Comparison of ENCODE assay signal across 10 cellular contexts in the genomic region with DNA sequence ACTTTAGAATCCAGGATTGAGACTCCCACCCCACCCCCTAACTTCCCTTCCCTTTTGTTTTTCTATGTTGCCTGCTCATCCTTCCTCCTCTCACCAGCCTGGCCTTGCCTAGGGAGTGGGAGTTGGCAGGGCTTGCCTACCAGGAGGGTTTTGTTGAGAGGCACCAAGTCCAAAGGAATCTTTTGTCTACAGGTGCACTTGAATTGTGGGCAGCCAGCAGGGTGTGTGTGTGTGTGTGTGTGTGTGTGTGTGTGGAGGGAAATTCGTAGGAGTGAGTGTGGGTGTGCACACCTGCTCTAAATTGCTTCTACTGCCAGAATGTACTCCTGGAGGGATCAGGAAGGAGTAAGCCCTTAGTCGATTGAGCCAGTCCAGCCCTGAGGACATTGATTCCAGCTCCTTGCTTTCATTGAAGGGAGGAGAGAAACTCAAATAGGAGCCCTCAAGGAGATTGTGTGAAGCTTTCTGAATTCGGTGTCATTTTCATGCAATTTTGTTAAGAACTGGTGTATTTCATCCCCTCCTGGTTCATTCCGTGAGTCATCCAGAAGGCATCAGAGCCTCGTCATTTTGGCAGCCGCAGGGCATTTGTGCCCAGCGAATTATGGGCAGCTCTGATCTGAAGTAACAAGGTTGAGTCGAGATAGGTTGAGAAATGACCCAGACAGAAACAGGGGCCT.
A peak's percentile ranks its signal among the peaks of the same experiment; 100 is the strongest.
DNase-seq lines count a peak whose midpoint lies in the region; ATAC-seq and TF ChIP-seq lines count a peak whose summit lies in the region.
"Had no signal": no experiment of that assay in that cellular context is flagged by ENCODE, and none has a peak within 500 bp of the region (broad histone marks: within the 10 kb centered on the region; RNA-seq: fewer than 3 reads in every experiment).

No MANE protein-coding gene starts in this region.

- H3K9me1 ChIP-seq in IMR-90 (ENCODE audit: insufficient read depth, low read length), result no peaks in the 10 kb centered on the region

- dilution Hi-C loops in IMR-90 (cut with HindIII; ENCODE audit: low sequenced_read_pairs, unreplicated experiment), result no loop called here

- H4K20me1 ChIP-seq in IMR-90 (ENCODE audit: insufficient read depth, low read length) (no peaks in the 10 kb centered on the region), hepatocyte (ENCODE audit: insufficient read depth, poor library complexity, severe bottlenecking) (no peaks in the 10 kb centered on the region)

- no peak overlapping the region for H2BK12ac ChIP-seq in mesenchymal stem cell (ENCODE audit: low read length in 2 of 2)

- H2BK15ac ChIP-seq in IMR-90 (ENCODE audit: low read depth, low read length), result no peak overlapping the region
- no peak overlapping the region for H2BK15ac ChIP-seq in mesenchymal stem cell (ENCODE audit: low read depth, poor library complexity, severe bottlenecking)

- no peak overlapping the region for H3K27ac ChIP-seq in IMR-90 (ENCODE audit: insufficient read depth, low read length)
- H3K27ac ChIP-seq in mesenchymal stem cell (ENCODE audit: low read length, poor library complexity, severe bottlenecking), result no peak overlapping the region
- no peak overlapping the region for H3K27ac ChIP-seq in hepatocyte

- H3K9me2 ChIP-seq in hepatocyte (replicated peaks; ENCODE audit: insufficient read depth), result no peaks in the 10 kb centered on the region

- no peak overlapping the region for H2AK5ac ChIP-seq in IMR-90 (ENCODE audit: low read depth, low read length)
- H2AK5ac ChIP-seq in mesenchymal stem cell (ENCODE audit: low read length, severe bottlenecking), result no peak overlapping the region

- no peak overlapping the region for H2BK20ac ChIP-seq in IMR-90 (ENCODE audit: low read depth, low read length)

- H3K18ac ChIP-seq in IMR-90 (ENCODE audit: low read depth, low read length), result no peak overlapping the region
- H3K18ac ChIP-seq in mesenchymal stem cell (ENCODE audit: low read depth in 1 of 2, low read length in 2 of 2), result no peak overlapping the region

- peaks cover 3% of the 10 kb centered on the region for H3K9me3 Mint-ChIP-seq in activated naive CD4-positive, alpha-beta T cell treated with anti-CD3 and anti-CD28 coated beads for 36 hours

- H3K4ac ChIP-seq in IMR-90 (ENCODE audit: low read depth, low read length) (no peak overlapping the region), mesenchymal stem cell (ENCODE audit: low read depth in 1 of 2, low read length in 2 of 2) (no peak overlapping the region)

- H3K27me3 ChIP-seq in IMR-90 (ENCODE audit: control insufficient read depth, insufficient read depth, low read length), result no peaks in the 10 kb centered on the region
- no peaks in the 10 kb centered on the region for H3K27me3 ChIP-seq in mesenchymal stem cell (ENCODE audit: control insufficient read depth in 1 of 2, insufficient read depth in 1 of 2, low read length in 2 of 2)
- no peaks in the 10 kb centered on the region for H3K27me3 ChIP-seq in hepatocyte

- POLR2A ChIA-PET in IMR-90 (lab: Charles Lee; ENCODE audit: unreplicated experiment), result no interaction called here

- CTCF ChIA-PET in IMR-90 (lab: Yijun Ruan, JAX), result interaction anchor here (0.5 kb wide), 1 partner anchor 13 kb away, joined by 3 read pairs; no protein-coding TSS in a partner anchor
- CTCF ChIA-PET in activated naive CD4-positive, alpha-beta T cell treated with anti-CD3 and anti-CD28 coated beads for 36 hours (lab: Charles Lee), result no interaction called here

- H2BK120ac ChIP-seq in IMR-90 (ENCODE audit: low read depth, low read length) (no peak overlapping the region), mesenchymal stem cell (ENCODE audit: low read depth, low read length) (no peak overlapping the region)

- no peaks in the 10 kb centered on the region for H3K27me3 Mint-ChIP-seq in activated naive CD4-positive, alpha-beta T cell treated with anti-CD3 and anti-CD28 coated beads for 36 hours (ENCODE audit: low read depth)

- no peak for TF ChIP-seq POLR2A in IMR-90 (IDR thresholded peaks at IDR 0.05; ENCODE audit: low read depth, low read length)

- H2AK9ac ChIP-seq in IMR-90 (replicated peaks; ENCODE audit: low read depth, low read length, poor library complexity), result no peak overlapping the region

- H3K79me2 ChIP-seq in hepatocyte, result no peaks in the 10 kb centered on the region

- H4K8ac ChIP-seq in IMR-90 (ENCODE audit: low read depth in 2 of 2, low read length in 2 of 2) (no peak overlapping the region), mesenchymal stem cell (ENCODE audit: low read length) (no peak overlapping the region)

- no peaks in the 10 kb centered on the region for H3K36me3 Mint-ChIP-seq in activated naive CD4-positive, alpha-beta T cell treated with anti-CD3 and anti-CD28 coated beads for 36 hours (ENCODE audit: low read depth)

- H3K4me2 ChIP-seq in IMR-90 (ENCODE audit: low read depth, low read length), result no peak overlapping the region
- no peak overlapping the region for H3K4me2 ChIP-seq in mesenchymal stem cell (ENCODE audit: low read length, poor library complexity, severe bottlenecking)
- H3K4me2 ChIP-seq in hepatocyte, result no peak overlapping the region

- 70% methylated on average over 2 of the region's 8 CpGs; no CpG with 5 or more reads in 1 of the 2 experiments for WGBS in IMR-90 (ENCODE audit: extremely low coverage in 2 of 2, insufficient read length in 1 of 2), 2 experiments
- WGBS in mesenchymal stem cell, result 55% methylated on average over 8 of the region's 8 CpGs
- 91% methylated on average over 8 of the region's 8 CpGs for WGBS in hepatocyte (ENCODE audit: low lambda C conversion rate, missing lambda C conversion rate)

- intact Hi-C loops in IMR-90 (cut with micrococcal nuclease), result no loop called here
- intact Hi-C loops in activated naive CD4-positive, alpha-beta T cell treated with anti-CD3 and anti-CD28 coated beads for 36 hours (cut with micrococcal nuclease), result no loop called here

- H3K9me3 ChIP-seq in IMR-90 (ENCODE audit: control insufficient read depth, insufficient read depth, low read length) (no peaks in the 10 kb centered on the region), mesenchymal stem cell (ENCODE audit: control insufficient read depth, low read length) (no peaks in the 10 kb centered on the region), hepatocyte (ENCODE audit: low read depth) (no peaks in the 10 kb centered on the region)

- H3K9ac ChIP-seq in IMR-90 (ENCODE audit: low read depth, low read length) (no peak overlapping the region), mesenchymal stem cell (ENCODE audit: low read length) (peak overlapping the region; percentile 28)

- ATAC-seq in IMR-90 (ENCODE audit: low read depth) (no peak), HG03175 (IDR thresholded peaks at IDR 0.05; ENCODE audit: unreplicated experiment) (no peak)
- ATAC-seq: stimulated activated naive B cell treated with anti-CD40 and anti-IgM and Interleukin-4, amounts not matched to agents 10 μg/mL and 1 μg/mL and 100 μg/mL, for 72 hours; WTC11 had no signal

- no peak overlapping the region for H2BK5ac ChIP-seq in IMR-90 (ENCODE audit: low read depth, low read length, poor library complexity, severe bottlenecking)
- no peak overlapping the region for H2BK5ac ChIP-seq in mesenchymal stem cell (ENCODE audit: low read depth, low read length, poor library complexity, severe bottlenecking)

- no peak overlapping the region for H2AFZ ChIP-seq in IMR-90 (replicated peaks; ENCODE audit: low read length, poor library complexity)
- H2AFZ ChIP-seq in mesenchymal stem cell (ENCODE audit: low read depth, low read length), result no peak overlapping the region
- no peak overlapping the region for H2AFZ ChIP-seq in hepatocyte

- H3K36me3 ChIP-seq in IMR-90 (ENCODE audit: control insufficient read depth, insufficient read depth, low read length) (no peaks in the 10 kb centered on the region), mesenchymal stem cell (ENCODE audit: control insufficient read depth in 1 of 2, insufficient read depth in 2 of 2, low read depth in 1 of 2, low read length in 2 of 2) (no peaks in the 10 kb centered on the region), hepatocyte (replicated peaks; ENCODE audit: insufficient read depth, low read depth) (no peaks in the 10 kb centered on the region)

- H3K79me1 ChIP-seq in IMR-90 (ENCODE audit: low read depth in 1 of 2, low read length in 2 of 2) (0 out of 4 replicates have a peak, but pooled peaks cover 0 to 2% of the 10 kb centered on the region in 2 experiments), mesenchymal stem cell (replicated peaks; ENCODE audit: low read length, poor library complexity, severe bottlenecking) (no peaks in the 10 kb centered on the region)

- TF ChIP-seq RAD21 in IMR-90 (IDR thresholded peaks at IDR 0.05; ENCODE audit: low read length), result no peak

- H4K5ac ChIP-seq in IMR-90 (ENCODE audit: low read depth, low read length), result no peak overlapping the region

- DNase-seq in COLO668 (lab: John Stamatoyannopoulos, UW; ENCODE audit: unreplicated experiment), result peak; percentile 19
- peak; percentile 33 for DNase-seq in IMR-90
- peak; percentile 65 to 73 for DNase-seq in cardiac fibroblast (ENCODE audit: low read depth in 2 of 2)
- no peak for DNase-seq in mesenchymal stem cell
- DNase-seq in ecto neural progenitor cell (ENCODE audit: low spot score), result no peak
- no peak for DNase-seq in activated naive CD4-positive, alpha-beta T cell treated with anti-CD3 and anti-CD28 coated beads for 36 hours
- DNase-seq in hepatocyte (ENCODE audit: low spot score), result no peak
- DNase-seq: stimulated activated naive B cell treated with anti-CD40 and anti-IgM and Interleukin-4, amounts not matched to agents 10 μg/mL and 1 μg/mL and 100 μg/mL, for 72 hours had no signal

- no peak overlapping the region for H3K56ac ChIP-seq in IMR-90 (ENCODE audit: extremely low read depth, insufficient read depth, low read length)

- no peak for TF ChIP-seq CTCF in IMR-90 (conservative IDR thresholded peaks at IDR 0.05; ENCODE audit: low read depth, low read length)
- no peak for TF ChIP-seq CTCF in cardiac fibroblast (IDR thresholded peaks at IDR 0.05; ENCODE audit: low read depth, low read length)
- TF ChIP-seq CTCF in hepatocyte (IDR thresholded peaks at IDR 0.05; ENCODE audit: poor library complexity), result no peak

- H4K91ac ChIP-seq in IMR-90 (ENCODE audit: insufficient read depth, low read depth, low read length) (no peak overlapping the region), mesenchymal stem cell (ENCODE audit: low read length) (no peak overlapping the region)

- no peak overlapping the region for H3K23ac ChIP-seq in IMR-90 (ENCODE audit: low read depth, low read length)
- H3K23ac ChIP-seq in mesenchymal stem cell (ENCODE audit: low read length in 2 of 2), result no peak overlapping the region

- peaks cover 21% of the 10 kb centered on the region for H3K4me1 Mint-ChIP-seq in activated naive CD4-positive, alpha-beta T cell treated with anti-CD3 and anti-CD28 coated beads for 36 hours (ENCODE audit: low read depth)
- H3K4me1 Mint-ChIP-seq: stimulated activated naive B cell treated with anti-CD40 and anti-IgM and Interleukin-4, amounts not matched to agents 10 μg/mL and 1 μg/mL and 100 μg/mL, for 72 hours had no signal

- H3K4me3 ChIP-seq in IMR-90 (ENCODE audit: insufficient read depth, low read depth, low read length), result no peak overlapping the region
- H3K4me3 ChIP-seq in cardiac fibroblast (replicated peaks in 1 of 2; ENCODE audit: low read depth in 2 of 2, low read length in 2 of 2), result no peak overlapping the region
- no peak overlapping the region for H3K4me3 ChIP-seq in mesenchymal stem cell (ENCODE audit: insufficient read depth in 1 of 2, low read depth in 1 of 2, low read length in 2 of 2)
- H3K4me3 ChIP-seq in hepatocyte, result no peak overlapping the region

- H3K4me1 ChIP-seq in IMR-90 (ENCODE audit: control insufficient read depth, insufficient read depth, low read length) (peaks cover 6% of the 10 kb centered on the region; the same call in 1 of the 2 replicates), mesenchymal stem cell (ENCODE audit: control insufficient read depth, insufficient read depth, low read depth, low read length) (no peaks in the 10 kb centered on the region), hepatocyte (ENCODE audit: insufficient read depth) (no peaks in the 10 kb centered on the region)

- no peak overlapping the region for H3K27ac Mint-ChIP-seq in activated naive CD4-positive, alpha-beta T cell treated with anti-CD3 and anti-CD28 coated beads for 36 hours
- H3K27ac Mint-ChIP-seq: stimulated activated naive B cell treated with anti-CD40 and anti-IgM and Interleukin-4, amounts not matched to agents 10 μg/mL and 1 μg/mL and 100 μg/mL, for 72 hours; WTC11 had no signal

- H3K4me3 Mint-ChIP-seq in activated naive CD4-positive, alpha-beta T cell treated with anti-CD3 and anti-CD28 coated beads for 36 hours, result no peak overlapping the region
- H3K4me3 Mint-ChIP-seq: stimulated activated naive B cell treated with anti-CD40 and anti-IgM and Interleukin-4, amounts not matched to agents 10 μg/mL and 1 μg/mL and 100 μg/mL, for 72 hours; WTC11 had no signal

- H3K14ac ChIP-seq in IMR-90 (replicated peaks; ENCODE audit: low read depth, low read length) (no peak overlapping the region), mesenchymal stem cell (ENCODE audit: low read length in 2 of 2) (no peak overlapping the region)

- no TSS peak for BruUV-seq in IMR-90 (replicated peaks; lab: Mats Ljungman, UMichigan)

- in situ Hi-C loops in IMR-90 (cut with MboI; ENCODE audit: low sequenced_read_pairs), result no loop called here

Comparison
In these comparisons a context has a peak if more than half of its experiments do, and no peak if none do; other contexts are left out.
1. DNase-seq: peak in COLO668 (single experiment), IMR-90 (single experiment) and cardiac fibroblast (2 of 2); none in mesenchymal stem cell (single experiment), ecto neural progenitor cell (single experiment), activated naive CD4-positive, alpha-beta T cell treated with anti-CD3 and anti-CD28 coated beads for 36 hours (single experiment) and hepatocyte (single experiment).